In the genomic region with DNA sequence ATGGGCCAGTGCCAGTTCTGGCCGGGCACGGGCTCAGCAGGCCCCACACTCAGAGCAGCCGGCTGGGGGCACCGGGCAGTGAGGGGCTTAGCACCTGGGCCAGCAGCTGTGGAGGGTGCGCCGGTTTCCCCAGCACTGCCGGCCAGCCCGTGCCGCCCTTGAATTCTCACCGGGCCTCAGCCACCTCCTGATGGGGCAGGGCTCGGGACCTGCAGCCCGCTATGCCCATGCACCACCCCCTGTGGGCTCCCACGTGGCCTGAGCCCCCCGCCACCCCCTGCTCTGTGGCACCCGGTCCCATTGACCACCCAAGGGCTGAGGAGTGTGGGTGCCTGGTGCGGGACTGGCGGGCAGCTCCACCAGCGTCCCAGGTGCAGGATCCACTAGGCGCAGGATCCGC, we compare ENCODE assay signal across 20 cellular contexts.
"Had no signal": no experiment of that assay in that cellular context is flagged by ENCODE, and none has a peak within 500 bp of the region (broad histone marks: within the 10 kb centered on the region; RNA-seq: fewer than 3 reads in every experiment).

No MANE protein-coding gene starts in this region.

- H3K4me1 ChIP-seq: esophagus muscularis mucosa, foreskin keratinocyte, gastroesophageal sphincter, heart left ventricle, left lung, lower lobe of right lung had no signal

- H3K4me3 ChIP-seq: coronary artery, dorsolateral prefrontal cortex, esophagus muscularis mucosa, gastroesophageal sphincter, heart left ventricle, hepatocyte, left lung, lower lobe of right lung, mucosa of descending colon had no signal

- H2AFZ ChIP-seq: hepatocyte had no signal

- H3K36me3 ChIP-seq: esophagus muscularis mucosa, gastroesophageal sphincter, heart left ventricle, left lung, lower lobe of right lung had no signal

- ATAC-seq: foreskin keratinocyte, gastroesophageal sphincter, heart left ventricle, left lung, left ventricle myocardium superior, lower lobe of right lung, mucosa of descending colon had no signal

- H3K9me3 ChIP-seq: left lung, lower lobe of right lung, mucosa of descending colon had no signal

- H3K27ac ChIP-seq: coronary artery, dorsolateral prefrontal cortex, esophagus muscularis mucosa, foreskin keratinocyte, gastroesophageal sphincter, heart left ventricle, hepatocyte, left lung, lower lobe of right lung had no signal

- DNase-seq: dermis blood vessel endothelial cell; dorsolateral prefrontal cortex; effector CD4-positive, alpha-beta T cell; effector memory CD4-positive, alpha-beta T cell; foreskin keratinocyte; heart left ventricle; hypothalamus; immature natural killer cell; islet precursor cell; kidney; kidney glomerular epithelial cell; left lung; left ventricle myocardium superior; lower lobe of right lung; mesenchymal stem cell; mucosa of descending colon had no signal

- H3K27me3 ChIP-seq: dorsolateral prefrontal cortex, esophagus muscularis mucosa, gastroesophageal sphincter, heart left ventricle, hepatocyte, left lung had no signal

- H3K4me2 ChIP-seq: hepatocyte had no signal
